13 cellular contexts compared by ENCODE assay signal in genomic region chr4:81651500-81651899, GRCh38.
DNase-seq lines count a peak whose midpoint lies in the region; ATAC-seq, FAIRE-seq and TF ChIP-seq lines count a peak whose summit lies in the region.
"Had no signal": no experiment of that assay in that cellular context is flagged by ENCODE, and none has a peak within 500 bp of the region (broad histone marks: within the 10 kb centered on the region; RNA-seq: fewer than 3 reads in every experiment).

No MANE protein-coding gene starts in this region.

- H3K79me2 ChIP-seq in OCI-LY7 (ENCODE audit: insufficient read depth, low read depth, low read length) = no peaks in the 10 kb centered on the region

- H3K4me3 ChIP-seq in OCI-LY7 (ENCODE audit: low read depth, low read length, poor library complexity, severe bottlenecking) (no peak overlapping the region), small intestine (ENCODE audit: low read depth in 1 of 2, low read length in 2 of 2) (no peak overlapping the region)

- peak; percentile 55 to 68 for ATAC-seq in activated naive CD4-positive, alpha-beta T cell treated with anti-CD3 and anti-CD28 coated beads, Interleukin-2, amount 50 U/mL, for 72 hours
- peak; percentile 39 for ATAC-seq in stimulated activated naive CD8-positive, alpha-beta T cell treated with anti-CD3 and anti-CD28 coated beads, Interleukin-15, amount 100 ng/mL, for 72 hours
- ATAC-seq: activated CD8-positive, alpha-beta memory T cell treated with anti-CD3 and anti-CD28 coated beads, Interleukin-2, amount 10 ng/mL, durations not matched to agents 7 days and 5 days; CD8-positive, alpha-beta T cell had no signal

- intact Hi-C loops in OCI-LY7 (cut with micrococcal nuclease; ENCODE audit: unreplicated experiment) = no loop called here

- 64 to 79% (median 68%) methylated on average over 1 of the region's 1 CpG for WGBS in small intestine, 3 donors

- H3K36me3 ChIP-seq in OCI-LY7 (ENCODE audit: insufficient read depth, low read length) (no peaks in the 10 kb centered on the region), small intestine (ENCODE audit: control insufficient read depth in 2 of 2, insufficient read depth in 2 of 2, low read length in 2 of 2) (no peaks in the 10 kb centered on the region)

- H2AFZ ChIP-seq in OCI-LY7 (ENCODE audit: low read length) = peak overlapping the region; percentile 86

- DNase-seq in activated naive CD4-positive, alpha-beta T cell treated with anti-CD3 and anti-CD28 coated beads, Interleukin-2, amount 50 U/mL, for 72 hours (ENCODE audit: low spot score in 2 of 2) = no peak
- no peak for DNase-seq in activated naive CD4-positive, alpha-beta T cell treated with Interleukin-2 at 50 U/mL for 16 hours
- DNase-seq in OCI-LY7 (ENCODE audit: low spot score) = peak; percentile 46
- peak; percentile 22 for DNase-seq in glomerular visceral epithelial cell (ENCODE audit: extremely low spot score)
- no peak for DNase-seq in stimulated activated naive CD8-positive, alpha-beta T cell treated with anti-CD3 and anti-CD28 coated beads, Interleukin-15, amount 100 ng/mL, for 72 hours
- DNase-seq in small intestine = no peak
- DNase-seq in T-helper 9 cell = no peak
- DNase-seq in HK-2 (ENCODE audit: unreplicated experiment) = no peak
- DNase-seq: activated CD8-positive, alpha-beta memory T cell treated with anti-CD3 and anti-CD28 coated beads, Interleukin-2, amount 10 ng/mL, durations not matched to agents 7 days and 5 days; CD8-positive, alpha-beta T cell had no signal

- H3K9me2 ChIP-seq in OCI-LY7 (ENCODE audit: insufficient read depth, low read length) = no peaks in the 10 kb centered on the region

- H3K27me3 Mint-ChIP-seq in stimulated activated naive CD8-positive, alpha-beta T cell treated with anti-CD3 and anti-CD28 coated beads, Interleukin-15, amount 100 ng/mL, for 72 hours = no peaks in the 10 kb centered on the region
- H3K27me3 Mint-ChIP-seq: activated CD8-positive, alpha-beta memory T cell treated with anti-CD3 and anti-CD28 coated beads, Interleukin-2, amount 10 ng/mL, durations not matched to agents 7 days and 5 days; memory B cell had no signal

- peak overlapping the region; percentile 22 for H3K4me2 ChIP-seq in OCI-LY7 (ENCODE audit: low read length)

- H4K20me1 ChIP-seq in OCI-LY7 (ENCODE audit: insufficient read depth, low read length) = no peaks in the 10 kb centered on the region

- H3K36me3 Mint-ChIP-seq in activated naive CD4-positive, alpha-beta T cell treated with anti-CD3 and anti-CD28 coated beads, Interleukin-2, amount 50 U/mL, for 72 hours = no peaks in the 10 kb centered on the region
- H3K36me3 Mint-ChIP-seq: activated CD8-positive, alpha-beta memory T cell treated with anti-CD3 and anti-CD28 coated beads, Interleukin-2, amount 10 ng/mL, durations not matched to agents 7 days and 5 days; CD8-positive, alpha-beta T cell; memory B cell had no signal

- H3K27ac Mint-ChIP-seq in activated naive CD4-positive, alpha-beta T cell treated with anti-CD3 and anti-CD28 coated beads, Interleukin-2, amount 50 U/mL, for 72 hours = peak overlapping the region; percentile 78 to 87
- H3K27ac Mint-ChIP-seq in stimulated activated naive CD8-positive, alpha-beta T cell treated with anti-CD3 and anti-CD28 coated beads, Interleukin-15, amount 100 ng/mL, for 72 hours = peak overlapping the region in 1 of 2 donors; percentile 4
- H3K27ac Mint-ChIP-seq: activated CD8-positive, alpha-beta memory T cell treated with anti-CD3 and anti-CD28 coated beads, Interleukin-2, amount 10 ng/mL, durations not matched to agents 7 days and 5 days; CD8-positive, alpha-beta T cell; memory B cell; T-helper 1 cell treated with Interleukin-12 subunit alpha and Interleukin-12 subunit beta and Interleukin-4 antibody, amounts not matched to agents 30 μg/mL and 1 μg/mL, for 36 hours had no signal

- POLR2A ChIA-PET in OCI-LY7 (lab: Charles Lee) = interaction anchor here (0.9 to 2.6 kb wide), 9 partner anchors 11 to 633 kb away, joined by 3 to 13 read pairs (median 4); no protein-coding TSS in a partner anchor

- H3K4me1 Mint-ChIP-seq in stimulated activated naive CD8-positive, alpha-beta T cell treated with anti-CD3 and anti-CD28 coated beads, Interleukin-15, amount 100 ng/mL, for 72 hours = peaks cover 63% of the 10 kb centered on the region

- peaks cover 0 to 4% of the 10 kb centered on the region in 2 donors for H3K9me3 Mint-ChIP-seq in activated naive CD4-positive, alpha-beta T cell treated with anti-CD3 and anti-CD28 coated beads, Interleukin-2, amount 50 U/mL, for 72 hours
- no peaks in the 10 kb centered on the region for H3K9me3 Mint-ChIP-seq in stimulated activated naive CD8-positive, alpha-beta T cell treated with anti-CD3 and anti-CD28 coated beads, Interleukin-15, amount 100 ng/mL, for 72 hours
- H3K9me3 Mint-ChIP-seq: CD8-positive, alpha-beta T cell; memory B cell; T-helper 1 cell treated with Interleukin-12 subunit alpha and Interleukin-12 subunit beta and Interleukin-4 antibody, amounts not matched to agents 30 μg/mL and 1 μg/mL, for 36 hours had no signal

- FAIRE-seq in small intestine (lab: Jason Lieb, UNC) = no peak
- FAIRE-seq: endometrium had no signal

- peak overlapping the region; percentile 41 for H3K27ac ChIP-seq in OCI-LY7 (ENCODE audit: low read depth, low read length, poor library complexity, severe bottlenecking)
- H3K27ac ChIP-seq in small intestine (ENCODE audit: low read depth in 1 of 2, low read length in 1 of 2) = no peak overlapping the region

- no TSS peak for BruUV-seq in OCI-LY7 (replicated peaks; lab: Mats Ljungman, UMichigan)

- no peak for TF ChIP-seq CTCF in OCI-LY7 (conservative IDR thresholded peaks at IDR 0.05; ENCODE audit: low read length)

- CTCF ChIA-PET in OCI-LY7 (lab: Charles Lee; ENCODE audit: unreplicated experiment) = interaction anchor here (0.7 kb wide), 1 partner anchor 25 kb away, joined by 3 read pairs; no protein-coding TSS in a partner anchor

- H3K9me3 ChIP-seq in OCI-LY7 (ENCODE audit: low read length) (no peaks in the 10 kb centered on the region), small intestine (ENCODE audit: control insufficient read depth, low read depth) (no peaks in the 10 kb centered on the region)

- H3K4me1 ChIP-seq in OCI-LY7 (ENCODE audit: insufficient read depth, low read length, poor library complexity, severe bottlenecking) (peaks cover 76% of the 10 kb centered on the region), small intestine (ENCODE audit: control insufficient read depth in 2 of 2, insufficient read depth in 1 of 2, low read depth in 1 of 2, low read length in 1 of 2) (peaks cover 0 to 3% of the 10 kb centered on the region in 2 donors)

- no peak overlapping the region for H3K4me3 Mint-ChIP-seq in stimulated activated naive CD8-positive, alpha-beta T cell treated with anti-CD3 and anti-CD28 coated beads, Interleukin-15, amount 100 ng/mL, for 72 hours
- H3K4me3 Mint-ChIP-seq: activated CD8-positive, alpha-beta memory T cell treated with anti-CD3 and anti-CD28 coated beads, Interleukin-2, amount 10 ng/mL, durations not matched to agents 7 days and 5 days; CD8-positive, alpha-beta T cell; memory B cell; T-helper 1 cell treated with Interleukin-12 subunit alpha and Interleukin-12 subunit beta and Interleukin-4 antibody, amounts not matched to agents 30 μg/mL and 1 μg/mL, for 36 hours had no signal

- H3K27me3 ChIP-seq in small intestine (ENCODE audit: control insufficient read depth in 2 of 2, insufficient read depth in 2 of 2, low read length in 2 of 2) = no peaks in the 10 kb centered on the region

Comparison
In these comparisons a context has a peak if more than half of its experiments do, and no peak if none do; other contexts are left out.
1. DNase-seq: peak in OCI-LY7 (single experiment) and glomerular visceral epithelial cell (single experiment); none in activated naive CD4-positive, alpha-beta T cell treated with anti-CD3 and anti-CD28 coated beads, Interleukin-2, amount 50 U/mL, for 72 hours (0 of 2), activated naive CD4-positive, alpha-beta T cell treated with Interleukin-2 at 50 U/mL for 16 hours (single experiment), stimulated activated naive CD8-positive, alpha-beta T cell treated with anti-CD3 and anti-CD28 coated beads, Interleukin-15, amount 100 ng/mL, for 72 hours (0 of 2), small intestine (single experiment), T-helper 9 cell (single experiment) and HK-2 (single experiment).